Comparison of ENCODE assay signal across 22 cellular contexts in genomic region chr9:126508171-126508591, GRCh38.
"Had no signal": no experiment of that assay in that cellular context is flagged by ENCODE, and none has a peak within 500 bp of the region (broad histone marks: within the 10 kb centered on the region; RNA-seq: fewer than 3 reads in every experiment).

No MANE protein-coding gene starts in this region.

- H3K27me3 ChIP-seq: adrenal gland, ascending aorta had no signal

- H3K27ac Mint-ChIP-seq: activated CD4-positive, alpha-beta memory T cell treated with anti-CD3 and anti-CD28 coated beads for 36 hours; activated naive CD8-positive, alpha-beta T cell; activated T-helper 1 cell treated with anti-CD3 and anti-CD28 coated beads, Interleukin-12 subunit alpha, Interleukin-12 subunit beta, Interleukin-2, Interleukin-4 antibody, amounts not matched to agents 30 ng/mL and 10 ng/mL and 1 ng/mL, durations not matched to agents 14 hours and 24 hours and 36 hours; immature natural killer cell; natural killer cell treated with Interleukin-12 subunit alpha and Interleukin-12 subunit beta and Interleukin-15 and Interleukin-18, amount 100 ng/mL, for 72 hours had no signal

- H3K4me1 ChIP-seq: adrenal gland, ascending aorta, left ventricle myocardium inferior had no signal

- H3K9me3 ChIP-seq: adrenal gland, ascending aorta, left ventricle myocardium inferior, SJSA1, thoracic aorta had no signal

- H3K27ac ChIP-seq: adrenal gland, ascending aorta, epithelial cell of prostate, left ventricle myocardium inferior, SJSA1, thoracic aorta had no signal

- H3K4me1 Mint-ChIP-seq: immature natural killer cell had no signal

- H3K4me2 ChIP-seq: smooth muscle cell had no signal

- ATAC-seq: natural killer cell treated with Interleukin-12 subunit alpha and Interleukin-12 subunit beta and Interleukin-15 and Interleukin-18, amount 100 ng/mL, for 72 hours; sciatic nerve had no signal

- H3K4me3 ChIP-seq: adrenal gland, ascending aorta, left ventricle myocardium inferior, SJSA1, smooth muscle cell, thoracic aorta had no signal

- DNase-seq: activated CD4-positive, alpha-beta memory T cell treated with anti-CD3 and anti-CD28 coated beads for 36 hours; activated CD4-positive, alpha-beta T cell treated with anti-CD3 and anti-CD28 coated beads for 48 hours; activated CD4-positive, CD25-positive, alpha-beta regulatory T cell; adrenal gland; cortex of kidney; immature natural killer cell; kidney glomerular epithelial cell; left ventricle myocardium inferior; nucleus accumbens; stimulated activated CD4-positive, alpha-beta T cell treated with anti-CD3 and anti-CD28 coated beads, Interleukin-4, amount 100 ng/mL, for 1 hour; stimulated activated naive CD4-positive, alpha-beta T cell treated with Interleukin-2 at 50 U/mL for 16 hours; T1000 had no signal

- H3K4me3 Mint-ChIP-seq: activated CD4-positive, alpha-beta memory T cell treated with anti-CD3 and anti-CD28 coated beads for 36 hours; activated naive CD8-positive, alpha-beta T cell; activated T-helper 1 cell treated with anti-CD3 and anti-CD28 coated beads, Interleukin-12 subunit alpha, Interleukin-12 subunit beta, Interleukin-2, Interleukin-4 antibody, amounts not matched to agents 30 ng/mL and 10 ng/mL and 1 ng/mL, durations not matched to agents 14 hours and 24 hours and 36 hours; immature natural killer cell; natural killer cell treated with Interleukin-12 subunit alpha and Interleukin-12 subunit beta and Interleukin-15 and Interleukin-18, amount 100 ng/mL, for 72 hours; T-helper 1 cell treated with Interleukin-12 subunit alpha and Interleukin-12 subunit beta and Interleukin-4 antibody, amounts not matched to agents 30 μg/mL and 1 μg/mL, for 36 hours had no signal

- H3K36me3 Mint-ChIP-seq: activated CD4-positive, alpha-beta memory T cell treated with anti-CD3 and anti-CD28 coated beads for 36 hours; activated naive CD8-positive, alpha-beta T cell; immature natural killer cell; natural killer cell treated with Interleukin-12 subunit alpha and Interleukin-12 subunit beta and Interleukin-15 and Interleukin-18, amount 100 ng/mL, for 72 hours had no signal

- H3K9me3 Mint-ChIP-seq: activated CD4-positive, alpha-beta memory T cell treated with anti-CD3 and anti-CD28 coated beads for 36 hours; activated T-helper 1 cell treated with anti-CD3 and anti-CD28 coated beads, Interleukin-12 subunit alpha, Interleukin-12 subunit beta, Interleukin-2, Interleukin-4 antibody, amounts not matched to agents 30 ng/mL and 10 ng/mL and 1 ng/mL, durations not matched to agents 14 hours and 24 hours and 36 hours; immature natural killer cell; natural killer cell treated with Interleukin-12 subunit alpha and Interleukin-12 subunit beta and Interleukin-15 and Interleukin-18, amount 100 ng/mL, for 72 hours; T-helper 1 cell treated with Interleukin-12 subunit alpha and Interleukin-12 subunit beta and Interleukin-4 antibody, amounts not matched to agents 30 μg/mL and 1 μg/mL, for 36 hours had no signal
